10 cellular contexts compared by ENCODE assay signal in the genomic region with DNA sequence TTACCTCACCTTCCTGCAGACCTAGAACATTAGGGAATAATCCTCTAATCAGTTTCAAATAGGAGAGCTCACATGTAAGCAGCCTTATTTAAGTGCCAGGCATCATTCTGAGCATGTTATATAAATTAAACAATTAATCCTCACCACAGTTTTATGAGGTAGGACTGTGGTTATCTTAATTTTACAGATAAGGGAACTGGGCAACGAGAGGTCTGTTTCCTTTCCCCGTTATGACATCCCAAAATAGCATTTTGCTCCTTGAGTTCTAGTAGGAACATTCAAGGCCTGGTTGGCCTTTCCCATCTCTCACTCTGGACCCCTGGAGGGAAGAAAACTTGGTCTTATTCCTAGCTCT. TPM values are rescaled to one million over a fixed set of nuclear protein-coding genes. Genes with fewer than 3 reads are reported as not detected.
A peak's percentile ranks its signal among the peaks of the same experiment; 100 is the strongest.
DNase-seq lines count a peak whose midpoint lies in the region; ATAC-seq and TF ChIP-seq lines count a peak whose summit lies in the region.
"Had no signal": no experiment of that assay in that cellular context is flagged by ENCODE, and none has a peak within 500 bp of the region (broad histone marks: within the 10 kb centered on the region; RNA-seq: fewer than 3 reads in every experiment).

No MANE protein-coding gene starts in this region.

- H3K27ac ChIP-seq in skeletal muscle tissue (ENCODE audit: low read depth, low read length) = peak overlapping the region; percentile 64
- no peak overlapping the region for H3K27ac ChIP-seq in neural progenitor cell

- peaks cover 0 to 12% (median 6%) of the 10 kb centered on the region in 3 donors for H3K4me1 ChIP-seq in skeletal muscle tissue (ENCODE audit: control insufficient read depth in 3 of 3, insufficient read depth in 3 of 3, low read length in 3 of 3)
- no peaks in the 10 kb centered on the region for H3K4me1 ChIP-seq in neural progenitor cell

- H3K4me3 ChIP-seq in fibroblast of villous mesenchyme (ENCODE audit: low read depth, low read length) (no peak overlapping the region), skeletal muscle tissue (ENCODE audit: low read length in 3 of 3) (peak overlapping the region; percentile 64 to 68 (median 66)), neural progenitor cell (no peak overlapping the region)

- DNase-seq in OCI-M1 (lab: John Stamatoyannopoulos, UW) = peak; percentile 70
- peak; percentile 55 for DNase-seq in fibroblast of villous mesenchyme (ENCODE audit: low read depth)
- no peak for DNase-seq in neural progenitor cell (ENCODE audit: low spot score)
- no peak for DNase-seq in stimulated activated CD4-positive, alpha-beta T cell treated with anti-CD3 and anti-CD28 coated beads, Interleukin-2, amount 100 ng/mL, for 24 hours
- DNase-seq in NCI-H146 treated with DMSO at 0.1 percent for 48 hours (lab: John Stamatoyannopoulos, UW; ENCODE audit: unreplicated experiment) = no peak
- DNase-seq: kidney, NCI-H1694 treated with DMSO at 0.1 percent for 48 hours, substantia nigra had no signal

- no peak for TF ChIP-seq CTCF in fibroblast of villous mesenchyme (IDR thresholded peaks at IDR 0.05; ENCODE audit: insufficient read depth, low read depth, low read length)
- TF ChIP-seq CTCF in neural progenitor cell (IDR thresholded peaks at IDR 0.05) = no peak

- no peak overlapping the region for H2AFZ ChIP-seq in neural progenitor cell (replicated peaks)

- H3K36me3 ChIP-seq in skeletal muscle tissue (ENCODE audit: control insufficient read depth in 3 of 3, insufficient read depth in 3 of 3, low read length in 3 of 3) (no peaks in the 10 kb centered on the region), neural progenitor cell (no peaks in the 10 kb centered on the region)

- no peaks in the 10 kb centered on the region for H3K4me1 Mint-ChIP-seq in neural progenitor cell

- H3K9ac ChIP-seq in skeletal muscle tissue (ENCODE audit: low read depth in 1 of 3, low read length in 3 of 3) (peak overlapping the region in 2 of 3 donors; percentile 65 to 68), neural progenitor cell (no peak overlapping the region)

- H3K4me2 ChIP-seq in neural progenitor cell = no peak overlapping the region

- H3K36me3 Mint-ChIP-seq in neural progenitor cell = no peaks in the 10 kb centered on the region

- no peaks in the 10 kb centered on the region for H3K79me2 ChIP-seq in neural progenitor cell (ENCODE audit: low read depth)

- H3K9me3 Mint-ChIP-seq in neural progenitor cell = no peaks in the 10 kb centered on the region

- no peak overlapping the region for H3K27ac Mint-ChIP-seq in neural progenitor cell

- H3K27me3 ChIP-seq in skeletal muscle tissue (ENCODE audit: control insufficient read depth in 3 of 3, insufficient read depth in 3 of 3, low read length in 3 of 3) (no peaks in the 10 kb centered on the region), neural progenitor cell (no peaks in the 10 kb centered on the region)

- H4K20me1 ChIP-seq in neural progenitor cell (ENCODE audit: low read depth) = no peaks in the 10 kb centered on the region

- ATAC-seq in GM21423 (IDR thresholded peaks at IDR 0.05; ENCODE audit: unreplicated experiment) = peak; percentile 7

- H3K9me3 ChIP-seq in skeletal muscle tissue (ENCODE audit: control insufficient read depth in 3 of 3, low read length in 3 of 3) (no peaks in the 10 kb centered on the region), neural progenitor cell (ENCODE audit: low read depth) (no peaks in the 10 kb centered on the region)

- H3K27me3 Mint-ChIP-seq in neural progenitor cell (ENCODE audit: insufficient read depth, low read depth) = no peaks in the 10 kb centered on the region

- no peaks in the 10 kb centered on the region for H3F3A ChIP-seq in neural progenitor cell (ENCODE audit: low read depth)

- H3K4me3 Mint-ChIP-seq in neural progenitor cell = no peak overlapping the region

RNA-seq across cellular contexts. Expression of a gene that starts 19.1 kb away (rescaled TPM):
- total RNA-seq in fibroblast of villous mesenchyme = not detected in 2 replicates
- total RNA-seq in skeletal muscle tissue = not detected
- not detected in 2 replicates for total RNA-seq in neural progenitor cell (ENCODE audit: low replicate concordance)
- total RNA-seq: kidney had no signal

RNA-seq across cellular contexts. Expression of a gene that starts 44.8 kb away (rescaled TPM):
- not detected in 2 replicates for total RNA-seq in fibroblast of villous mesenchyme
- not detected for total RNA-seq in skeletal muscle tissue
- total RNA-seq in neural progenitor cell (ENCODE audit: low replicate concordance) = not detected in 2 replicates
- total RNA-seq: kidney had no signal

Comparison
In these comparisons a context has a peak if more than half of its experiments do, and no peak if none do; other contexts are left out.
1. DNase-seq: peak in OCI-M1 (single experiment) and fibroblast of villous mesenchyme (single experiment); none in neural progenitor cell (single experiment), stimulated activated CD4-positive, alpha-beta T cell treated with anti-CD3 and anti-CD28 coated beads, Interleukin-2, amount 100 ng/mL, for 24 hours (0 of 2) and NCI-H146 treated with DMSO at 0.1 percent for 48 hours (single experiment).
2. H3K4me3 ChIP-seq: peak in skeletal muscle tissue (3 of 3); none in fibroblast of villous mesenchyme (single experiment) and neural progenitor cell (single experiment).